Comparison of ENCODE assay signal across 8 cellular contexts in genomic region chr18:70422061-70422965, GRCh38.
DNase-seq lines count a peak whose midpoint lies in the region; ATAC-seq and TF ChIP-seq lines count a peak whose summit lies in the region.

No MANE protein-coding gene starts in this region.

- H3K27ac ChIP-seq in SK-N-SH (ENCODE audit: low read depth in 2 of 2, low read length in 1 of 2), result peak overlapping the region; percentile 60 to 93; a peak in 3 of 4 replicates
- no peak overlapping the region for H3K27ac ChIP-seq in prostate gland
- no peak overlapping the region for H3K27ac ChIP-seq in A673 (ENCODE audit: low read depth, low read length, poor library complexity, severe bottlenecking)

- no peaks in the 10 kb centered on the region for H3K79me2 ChIP-seq in SK-N-SH (ENCODE audit: insufficient read depth)

- H3K4me1 ChIP-seq in SK-N-SH (ENCODE audit: control insufficient read depth in 1 of 2, insufficient read depth in 2 of 2, low read depth in 1 of 2, low read length in 1 of 2), result peaks cover 12 to 34% of the 10 kb centered on the region in 2 experiments
- H3K4me1 ChIP-seq in prostate gland (replicated peaks), result no peaks in the 10 kb centered on the region
- peaks cover 8% of the 10 kb centered on the region for H3K4me1 ChIP-seq in A673 (ENCODE audit: insufficient read depth, low read length, poor library complexity, severe bottlenecking)

- TF ChIP-seq RAD21 in SK-N-SH (IDR thresholded peaks at IDR 0.05; ENCODE audit: low read length), result no peak; the same call in 1 of the 2 replicates

- no peak overlapping the region for H2AFZ ChIP-seq in SK-N-SH (ENCODE audit: low read depth)

- H3K27me3 ChIP-seq in SK-N-SH (ENCODE audit: insufficient read depth), result no peaks in the 10 kb centered on the region
- no peaks in the 10 kb centered on the region for H3K27me3 ChIP-seq in prostate gland (replicated peaks; ENCODE audit: insufficient read depth)
- no peaks in the 10 kb centered on the region for H3K27me3 ChIP-seq in A673 (replicated peaks; ENCODE audit: insufficient read depth, low read depth, low read length, poor library complexity)

- intact Hi-C loops in prostate gland (cut with DNase I), result no loop called here
- intact Hi-C loops in A673 (cut with micrococcal nuclease; ENCODE audit: unreplicated experiment), result no loop called here

- peak; percentile 72 to 99; a peak in 3 of 4 replicates for TF ChIP-seq EP300 in SK-N-SH (IDR thresholded peaks at IDR 0.05; ENCODE audit: borderline replicate concordance in 1 of 2, low read depth in 1 of 2, low read length in 1 of 2)

- no peak overlapping the region; a peak in 1 of 4 replicates for H3K4me3 ChIP-seq in SK-N-SH (ENCODE audit: low read depth in 2 of 2, low read length in 1 of 2)
- H3K4me3 ChIP-seq in fibroblast of villous mesenchyme (ENCODE audit: low read depth, low read length), result no peak overlapping the region
- H3K4me3 ChIP-seq in prostate gland, result no peak overlapping the region
- no peak overlapping the region for H3K4me3 ChIP-seq in A673 (ENCODE audit: low read depth, low read length, poor library complexity, severe bottlenecking)

- no peak for TF ChIP-seq CTCF in SK-N-SH (IDR thresholded peaks at IDR 0.05)
- no peak for TF ChIP-seq CTCF in fibroblast of villous mesenchyme (IDR thresholded peaks at IDR 0.05; ENCODE audit: insufficient read depth, low read depth, low read length)
- no peak for TF ChIP-seq CTCF in prostate gland (IDR thresholded peaks at IDR 0.05)
- TF ChIP-seq CTCF in A673 (conservative IDR thresholded peaks at IDR 0.05; ENCODE audit: low read depth, low read length), result no peak

- no peak for TF ChIP-seq POLR2A in prostate gland (IDR thresholded peaks at IDR 0.05)

- POLR2A ChIA-PET in SK-N-SH (lab: Yijun Ruan, JAX) (no interaction called here), A673 (lab: Charles Lee; ENCODE audit: low non-redundant PET) (no interaction called here)

- H3K9me3 ChIP-seq in SK-N-SH (no peaks in the 10 kb centered on the region), prostate gland (no peaks in the 10 kb centered on the region), A673 (ENCODE audit: low read depth, low read length, poor library complexity, severe bottlenecking) (no peaks in the 10 kb centered on the region)

- BruUV-seq in A673 (replicated peaks; lab: Mats Ljungman, UMichigan), result no TSS peak

- peak overlapping the region; percentile 39 for H3K4me2 ChIP-seq in SK-N-SH

- H3K9ac ChIP-seq in SK-N-SH, result peak overlapping the region; percentile 58

- H4K20me1 ChIP-seq in SK-N-SH (ENCODE audit: insufficient read depth), result no peaks in the 10 kb centered on the region

- CTCF ChIA-PET in SK-N-SH (lab: Yijun Ruan, JAX), result interaction anchor here (3.9 to 4.8 kb wide), 2 partner anchors 11 to 227 kb away, joined by 17 to 33 read pairs; no protein-coding TSS in a partner anchor
- CTCF ChIA-PET in A673 (lab: Charles Lee), result no interaction called here

- WGBS in SK-N-SH (ENCODE audit: low lambda C conversion rate), result 17% methylated on average over 3 of the region's 3 CpGs
- WGBS in prostate gland, result 21% methylated on average over 3 of the region's 3 CpGs

- peaks cover 27% of the 10 kb centered on the region for H3F3A ChIP-seq in SK-N-SH (replicated peaks; ENCODE audit: insufficient read depth)

- peak; percentile 3 to 9 for DNase-seq in activated CD4-positive, alpha-beta T cell treated with anti-CD3 and anti-CD28 coated beads, Interleukin-2, amount 50 U/mL, for 48 hours
- no peak for DNase-seq in activated CD4-positive, alpha-beta T cell treated with anti-CD3 and anti-CD28 coated beads for 4 hours
- DNase-seq in SK-N-SH (no peak), fibroblast of villous mesenchyme (ENCODE audit: low read depth) (peak; percentile 97), prostate gland (ENCODE audit: low spot score) (peak; percentile 34), A673 (ENCODE audit: low spot score) (no peak)

- no peaks in the 10 kb centered on the region for H3K36me3 ChIP-seq in SK-N-SH (replicated peaks in 1 of 2; ENCODE audit: control insufficient read depth in 1 of 2, insufficient read depth in 2 of 2, low read length in 1 of 2)
- no peaks in the 10 kb centered on the region for H3K36me3 ChIP-seq in prostate gland
- H3K36me3 ChIP-seq in A673 (ENCODE audit: insufficient read depth, low read length, poor library complexity, severe bottlenecking), result no peaks in the 10 kb centered on the region

- ATAC-seq in HG02571 (IDR thresholded peaks at IDR 0.05; ENCODE audit: unreplicated experiment), result no peak
- no peak for ATAC-seq in GM21737 (IDR thresholded peaks at IDR 0.05; ENCODE audit: unreplicated experiment)

- no peaks in the 10 kb centered on the region for H3K9me2 ChIP-seq in SK-N-SH

TF ChIP-seq in SK-N-SH, 30 proteins besides CTCF, POLR2A, EP300 and RAD21 (continues in another document):
- TF ChIP-seq PBX3 (IDR thresholded peaks at IDR 0.05) (peak; percentile 95), REST (IDR thresholded peaks at IDR 0.05; ENCODE audit: low read depth, low read length) (peak; percentile 73), FOXJ3 (CRISPR knock-in tag; IDR thresholded peaks at IDR 0.05) (no peak), ZBTB33 (IDR thresholded peaks at IDR 0.05; ENCODE audit: borderline replicate concordance, low read depth) (peak; percentile 85), JUND (IDR thresholded peaks at IDR 0.05) (peak; percentile 100), POLR2AphosphoS5 (IDR thresholded peaks at IDR 0.05; ENCODE audit: low read depth, low read length) (peak; percentile 83; the same call in 1 of the 2 replicates), NRF1 (IDR thresholded peaks at IDR 0.05; ENCODE audit: low read depth, low read length) (no peak), EZH2phosphoT487 (IDR thresholded peaks at IDR 0.05; ENCODE audit: borderline replicate concordance, low read depth) (no peak), YY1 (IDR thresholded peaks at IDR 0.05; ENCODE audit: low read depth) (no peak), SIN3A (IDR thresholded peaks at IDR 0.05; ENCODE audit: borderline replicate concordance, low read depth, low read length) (peak; percentile 10; the same call in 1 of the 2 replicates), TCF12 (IDR thresholded peaks at IDR 0.05) (peak; percentile 98), CHD2 (IDR thresholded peaks at IDR 0.05; ENCODE audit: low read length, partially characterized antibody) (no peak), MXI1 (IDR thresholded peaks at IDR 0.05; ENCODE audit: low read depth, low read length) (no peak), IRF3 (IDR thresholded peaks at IDR 0.05; ENCODE audit: low read depth, low read length) (no peak)

Comparison
In these comparisons a context has a peak if more than half of its experiments do, and no peak if none do; other contexts are left out.
1. DNase-seq: peak in activated CD4-positive, alpha-beta T cell treated with anti-CD3 and anti-CD28 coated beads, Interleukin-2, amount 50 U/mL, for 48 hours (2 of 2), fibroblast of villous mesenchyme (single experiment) and prostate gland (single experiment); none in activated CD4-positive, alpha-beta T cell treated with anti-CD3 and anti-CD28 coated beads for 4 hours (0 of 2), SK-N-SH (single experiment) and A673 (single experiment).
2. H3K27ac ChIP-seq: peak in SK-N-SH (2 of 2); none in prostate gland (0 of 2) and A673 (single experiment).